ENCODE assay signal across 8 cellular contexts in genomic region chr15:78638658-78639314, GRCh38. TPM values are rescaled to one million over a fixed set of nuclear protein-coding genes. Genes with fewer than 3 reads are reported as not detected.
A peak's percentile ranks its signal among the peaks of the same experiment; 100 is the strongest.
DNase-seq lines count a peak whose midpoint lies in the region; ATAC-seq and TF ChIP-seq lines count a peak whose summit lies in the region.

No MANE protein-coding gene starts in this region.

- no peaks in the 10 kb centered on the region for H3K4me1 ChIP-seq in fibroblast of lung (ENCODE audit: control insufficient read depth, extremely low read depth, insufficient read depth, low read length)

- no peaks in the 10 kb centered on the region for H3K36me3 ChIP-seq in fibroblast of lung (ENCODE audit: control insufficient read depth, insufficient read depth, low read length)

- H3K36me3 Mint-ChIP-seq in activated CD4-positive, alpha-beta T cell treated with anti-CD3 and anti-CD28 coated beads, Interleukin-2, amount 10 ng/mL, durations not matched to agents 7 days and 5 days (ENCODE audit: low read depth): no peaks in the 10 kb centered on the region

- no peak overlapping the region for H3K9ac ChIP-seq in fibroblast of lung (ENCODE audit: insufficient read depth, low read length)

- peaks cover 13% of the 10 kb centered on the region for H3K4me1 Mint-ChIP-seq in activated CD4-positive, alpha-beta T cell treated with anti-CD3 and anti-CD28 coated beads, Interleukin-2, amount 10 ng/mL, durations not matched to agents 7 days and 5 days

- CTCF ChIA-PET in AG04449 (lab: Yijun Ruan, JAX): interaction anchor here (0.8 to 5.5 kb wide), 30 partner anchors 8 to 568 kb away, joined by 3 to 46 read pairs (median 4); no protein-coding TSS in a partner anchor
- CTCF ChIA-PET in activated CD4-positive, alpha-beta T cell treated with anti-CD3 and anti-CD28 coated beads, Interleukin-2, amount 10 ng/mL, durations not matched to agents 7 days and 5 days (lab: Charles Lee): interaction anchor here (1.0 to 1.3 kb wide), 3 partner anchors 11 to 96 kb away, joined by 3 to 6 read pairs (median 5); no protein-coding TSS in a partner anchor

- DNase-seq in AG04449 (ENCODE audit: low read depth, low spot score): no peak
- DNase-seq in NCI-H2196 (lab: John Stamatoyannopoulos, UW; ENCODE audit: unreplicated experiment): peak; percentile 42
- peak; percentile 58 for DNase-seq in activated CD4-positive, alpha-beta T cell treated with anti-CD3 and anti-CD28 coated beads, Interleukin-2, amount 10 ng/mL, durations not matched to agents 7 days and 5 days
- DNase-seq in fibroblast of lung (ENCODE audit: low read depth in 2 of 2): peak; percentile 13 to 38
- peak; percentile 72 for DNase-seq in omental fat pad (ENCODE audit: low spot score)
- no peak for DNase-seq in epidermal melanocyte (ENCODE audit: insufficient read length, low spot score)

- no peak overlapping the region for H3K4me2 ChIP-seq in fibroblast of lung (ENCODE audit: extremely low read depth, insufficient read depth, low read length)

- ATAC-seq in omental fat pad (ENCODE audit: low FRiP score) (no peak), HG02642 (IDR thresholded peaks at IDR 0.05; ENCODE audit: poor library complexity, unreplicated experiment) (no peak)

- TF ChIP-seq CTCF in AG04449 (IDR thresholded peaks at IDR 0.05; ENCODE audit: insufficient read depth, low read length, missing control alignments) (peak; percentile 53), GM12874 (IDR thresholded peaks at IDR 0.05; ENCODE audit: insufficient read depth, low read depth, low read length) (peak; percentile 63), fibroblast of lung (conservative IDR thresholded peaks at IDR 0.05 in 1 of 2, IDR thresholded peaks at IDR 0.05 in 1 of 2; ENCODE audit: low read depth in 1 of 2, low read length in 2 of 2) (peak; percentile 54 to 60), omental fat pad (IDR thresholded peaks at IDR 0.05) (peak in 1 of 3 donors; percentile 24)

- no peaks in the 10 kb centered on the region for H3K79me2 ChIP-seq in fibroblast of lung (ENCODE audit: control insufficient read depth, insufficient read depth, low read length)

- H3K4me3 ChIP-seq in AG04449 (ENCODE audit: low read depth, low read length) (no peak overlapping the region), fibroblast of lung (replicated peaks in 1 of 4; ENCODE audit: control extremely low read depth in 1 of 4, insufficient read depth in 1 of 4, low read depth in 3 of 4, low read length in 4 of 4) (no peak overlapping the region)

- H3K27me3 ChIP-seq in fibroblast of lung (ENCODE audit: control insufficient read depth, insufficient read depth, low read length): peaks cover 3% of the 10 kb centered on the region

- no peaks in the 10 kb centered on the region for H3K9me3 ChIP-seq in fibroblast of lung (ENCODE audit: control insufficient read depth, insufficient read depth, low read depth, low read length)

- H3K4me3 Mint-ChIP-seq in activated CD4-positive, alpha-beta T cell treated with anti-CD3 and anti-CD28 coated beads, Interleukin-2, amount 10 ng/mL, durations not matched to agents 7 days and 5 days: no peak overlapping the region

- H4K20me1 ChIP-seq in fibroblast of lung (ENCODE audit: control insufficient read depth, extremely low read depth, insufficient read depth, low read length): no peaks in the 10 kb centered on the region

- no peak overlapping the region for H2AFZ ChIP-seq in fibroblast of lung (ENCODE audit: low read length)

- no peak overlapping the region for H3K27ac ChIP-seq in fibroblast of lung (ENCODE audit: insufficient read depth, low read length)

- H3K27me3 Mint-ChIP-seq in activated CD4-positive, alpha-beta T cell treated with anti-CD3 and anti-CD28 coated beads, Interleukin-2, amount 10 ng/mL, durations not matched to agents 7 days and 5 days: peaks cover 14% of the 10 kb centered on the region

- no peak overlapping the region for H3K27ac Mint-ChIP-seq in activated CD4-positive, alpha-beta T cell treated with anti-CD3 and anti-CD28 coated beads, Interleukin-2, amount 10 ng/mL, durations not matched to agents 7 days and 5 days

- H3K9me3 Mint-ChIP-seq in activated CD4-positive, alpha-beta T cell treated with anti-CD3 and anti-CD28 coated beads, Interleukin-2, amount 10 ng/mL, durations not matched to agents 7 days and 5 days: no peaks in the 10 kb centered on the region

- POLR2A ChIA-PET in AG04449 (lab: Yijun Ruan, JAX): no interaction called here
- POLR2A ChIA-PET in activated CD4-positive, alpha-beta T cell treated with anti-CD3 and anti-CD28 coated beads, Interleukin-2, amount 10 ng/mL, durations not matched to agents 7 days and 5 days (lab: Charles Lee): no interaction called here

RNA-seq across cellular contexts. Expression of gene CHRNB4, which starts 2.2 kb away (rescaled TPM):
- not detected for total RNA-seq in activated CD4-positive, alpha-beta T cell treated with anti-CD3 and anti-CD28 coated beads, Interleukin-2, amount 10 ng/mL, durations not matched to agents 7 days and 5 days
- total RNA-seq in fibroblast of lung (not detected in 2 replicates), omental fat pad (not detected)
- polyA plus RNA-seq in fibroblast of lung: not detected in 2 replicates
- polyA plus RNA-seq in fibroblast of lung (2012): not detected in 2 replicates
- polyA minus RNA-seq in fibroblast of lung (ENCODE audit: low replicate concordance): not detected in 2 replicates

RNA-seq across cellular contexts. Expression of gene CHRNA3, which starts 18.0 kb away (rescaled TPM):
- not detected for total RNA-seq in activated CD4-positive, alpha-beta T cell treated with anti-CD3 and anti-CD28 coated beads, Interleukin-2, amount 10 ng/mL, durations not matched to agents 7 days and 5 days
- total RNA-seq in fibroblast of lung: not detected in 2 replicates
- not detected in 2 replicates for polyA plus RNA-seq in fibroblast of lung
- not detected in 2 replicates for polyA plus RNA-seq in fibroblast of lung (2012)
- polyA minus RNA-seq in fibroblast of lung (ENCODE audit: low replicate concordance): not detected in 2 replicates
- total RNA-seq in omental fat pad: 1 to 10 TPM in 1 of 4 donors, under 1 TPM in 1, not detected in 2; 0.09 to 1.3 TPM

Comparison
In these comparisons a context has a peak if more than half of its experiments do, and no peak if none do; other contexts are left out.
1. DNase-seq: peak in NCI-H2196 (single experiment), activated CD4-positive, alpha-beta T cell treated with anti-CD3 and anti-CD28 coated beads, Interleukin-2, amount 10 ng/mL, durations not matched to agents 7 days and 5 days (single experiment), fibroblast of lung (2 of 2) and omental fat pad (single experiment); none in AG04449 (single experiment) and epidermal melanocyte (single experiment).